In the genomic region with DNA sequence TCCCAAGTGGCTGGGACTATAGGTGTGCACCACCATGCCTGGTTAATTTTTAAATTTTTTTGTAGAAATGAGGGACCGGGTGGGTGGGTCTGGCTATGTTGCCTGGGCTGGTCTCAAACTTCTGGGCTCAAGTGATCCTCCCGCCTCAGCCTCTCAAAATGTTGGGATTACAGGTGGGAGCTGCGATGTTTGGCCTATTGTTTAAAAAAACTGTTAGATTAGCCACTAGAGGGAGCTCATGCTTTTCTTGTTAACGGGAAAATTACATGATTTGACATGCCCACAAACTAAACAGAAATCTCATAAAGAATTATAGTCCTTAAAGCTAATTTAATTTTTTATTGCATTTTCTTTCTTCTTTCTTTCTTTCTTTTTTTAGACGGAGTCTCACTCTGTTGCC, we compare ENCODE assay signal across 8 cellular contexts.
DNase-seq lines count a peak whose midpoint lies in the region; ATAC-seq, FAIRE-seq and TF ChIP-seq lines count a peak whose summit lies in the region.

No MANE protein-coding gene starts in this region.

- H3K27ac ChIP-seq in 22Rv1 = no peak overlapping the region

- FAIRE-seq in TTC549 (lab: Jason Lieb, UNC) = peak; percentile 37

- DNase-seq in ELR (ENCODE audit: low read depth) (peak; percentile 75), NCI-H146 (lab: John Stamatoyannopoulos, UW) (peak; percentile 47), globus pallidus (ENCODE audit: low spot score) (peak; percentile 53), skeletal muscle cell (ENCODE audit: low read depth) (peak; percentile 15)

- H3K4me3 ChIP-seq in skeletal muscle cell (ENCODE audit: low read depth, low read length) = no peak overlapping the region

- TF ChIP-seq CTCF in 22Rv1 (IDR thresholded peaks at IDR 0.05) = peak; percentile 81

- ATAC-seq in GM18502 (IDR thresholded peaks at IDR 0.05; ENCODE audit: poor library complexity, unreplicated experiment) (no peak), GM21423 (IDR thresholded peaks at IDR 0.05; ENCODE audit: unreplicated experiment) (no peak)

Comparison
In these comparisons a context has a peak if more than half of its experiments do, and no peak if none do; other contexts are left out.
1. DNase-seq: peak in every context shown above with its lines; median percentile 75 in ELR; 53 in globus pallidus; 47 in NCI-H146; 15 in skeletal muscle cell.